In the genomic region with DNA sequence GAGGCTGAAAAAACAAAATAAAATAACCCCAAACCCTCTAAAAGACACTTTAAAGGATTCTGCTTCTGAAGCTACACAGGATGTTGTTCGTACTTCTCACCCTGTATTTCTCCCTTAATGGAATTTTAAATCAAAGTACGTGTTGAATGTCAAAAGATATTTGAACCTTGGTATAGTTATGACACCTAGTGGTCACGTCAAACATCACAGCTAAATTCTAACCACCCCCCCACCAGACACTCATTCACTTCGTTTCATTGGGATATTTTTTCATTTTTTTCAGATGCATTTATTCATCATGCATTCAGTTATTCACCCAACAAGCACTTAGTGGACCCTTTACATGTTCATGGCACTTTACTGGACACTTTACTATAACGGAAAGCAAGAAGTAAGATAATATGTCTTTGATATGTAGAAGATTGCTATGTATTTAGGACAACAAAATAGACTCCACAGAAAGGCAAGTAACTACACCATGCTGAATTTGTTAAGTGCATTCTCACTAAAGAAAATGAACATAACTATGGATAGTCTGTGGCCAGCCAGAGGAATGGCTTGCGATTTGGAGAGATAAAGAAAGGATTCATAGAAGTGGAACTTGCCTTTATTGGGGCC, we compare ENCODE assay signal across 8 cellular contexts.
DNase-seq lines count a peak whose midpoint lies in the region; ATAC-seq and TF ChIP-seq lines count a peak whose summit lies in the region.

No MANE protein-coding gene starts in this region.

- no peak overlapping the region for H3K4me3 ChIP-seq in AG04450 (ENCODE audit: low read depth, low read length)
- no peak overlapping the region for H3K4me3 ChIP-seq in GM12865 (ENCODE audit: low read depth, low read length)
- no peak overlapping the region for H3K4me3 ChIP-seq in mesendoderm (ENCODE audit: low read length)

- H3K18ac ChIP-seq in mesendoderm (ENCODE audit: low read length), result no peak overlapping the region

- H3K4ac ChIP-seq in mesendoderm (ENCODE audit: low read depth, low read length), result no peak overlapping the region

- no peak overlapping the region for H3K4me2 ChIP-seq in mesendoderm (ENCODE audit: low read length)

- no peak overlapping the region for H2BK5ac ChIP-seq in mesendoderm (ENCODE audit: low read length)

- H3K36me3 ChIP-seq in mesendoderm (ENCODE audit: control insufficient read depth, insufficient read depth, low read length), result no peaks in the 10 kb centered on the region

- DNase-seq in AG04450 (ENCODE audit: low read depth, low spot score) (no peak), GM12865 (ENCODE audit: low read depth) (peak; percentile 66), SKM-1 treated with dmso at 0.1 percent for 144 hours (lab: John Stamatoyannopoulos, UW; ENCODE audit: unreplicated experiment) (peak; percentile 10), dermis blood vessel endothelial cell (peak; percentile 53), mesendoderm (peak; percentile 23), occipital lobe (lab: John Stamatoyannopoulos, UW) (no peak)

- no peak overlapping the region for H4K8ac ChIP-seq in mesendoderm (ENCODE audit: low read depth, low read length)

- H3K9me3 ChIP-seq in AG04450 (ENCODE audit: control insufficient read depth, insufficient read depth, low read length), result no peaks in the 10 kb centered on the region

- POLR2A ChIA-PET in AG04450 (lab: Yijun Ruan, JAX), result no interaction called here

- H3K79me1 ChIP-seq in mesendoderm (ENCODE audit: low read length), result no peaks in the 10 kb centered on the region

- H2AK5ac ChIP-seq in mesendoderm (ENCODE audit: low read length), result no peak overlapping the region

- H3K27me3 ChIP-seq in AG04450 (ENCODE audit: control insufficient read depth, insufficient read depth, low read length) (no peaks in the 10 kb centered on the region), mesendoderm (ENCODE audit: insufficient read depth, low read length, poor library complexity) (no peaks in the 10 kb centered on the region)

- peak; percentile 33 for TF ChIP-seq CTCF in AG04450 (IDR thresholded peaks at IDR 0.05; ENCODE audit: low read depth, low read length)
- TF ChIP-seq CTCF in GM12865 (IDR thresholded peaks at IDR 0.05; ENCODE audit: insufficient read depth, low read depth, low read length, missing control alignments), result peak; percentile 39

- no peak overlapping the region for H3K56ac ChIP-seq in mesendoderm (ENCODE audit: low read length)

- H3K9ac ChIP-seq in mesendoderm (ENCODE audit: low read length), result no peak overlapping the region

- no peaks in the 10 kb centered on the region for H3K79me2 ChIP-seq in mesendoderm (ENCODE audit: control insufficient read depth, insufficient read depth, low read length)

- no CpG with 5 or more reads among the region's 6 CpGs for WGBS in mesendoderm (ENCODE audit: extremely low coverage, insufficient coverage, low lambda C conversion rate)

- H2BK120ac ChIP-seq in mesendoderm (ENCODE audit: low read depth, low read length), result no peak overlapping the region

- H3K27ac ChIP-seq in AG04450 (ENCODE audit: low read depth, low read length) (no peak overlapping the region), mesendoderm (ENCODE audit: low read depth, low read length) (no peak overlapping the region)

- H2BK15ac ChIP-seq in mesendoderm (replicated peaks; ENCODE audit: low read depth), result no peak overlapping the region

- ATAC-seq in HG03520 (IDR thresholded peaks at IDR 0.05; ENCODE audit: unreplicated experiment), result peak; percentile 63
- ATAC-seq in HG02642 (IDR thresholded peaks at IDR 0.05; ENCODE audit: poor library complexity, unreplicated experiment), result no peak

- H3K23ac ChIP-seq in mesendoderm (ENCODE audit: low read length), result no peak overlapping the region

- H3K4me1 ChIP-seq in mesendoderm (ENCODE audit: control insufficient read depth, low read depth, low read length), result no peaks in the 10 kb centered on the region

- CTCF ChIA-PET in AG04450 (lab: Charles Lee), result interaction anchor here (1.4 to 1.9 kb wide), 2 partner anchors 374 to 527 kb away, joined by 4 to 9 read pairs; no protein-coding TSS in a partner anchor

- H4K5ac ChIP-seq in mesendoderm (ENCODE audit: low read length), result no peak overlapping the region

Comparison
In these comparisons a context has a peak if more than half of its experiments do, and no peak if none do; other contexts are left out.
1. DNase-seq: peak in GM12865 (single experiment), SKM-1 treated with dmso at 0.1 percent for 144 hours (single experiment), dermis blood vessel endothelial cell (single experiment) and mesendoderm (single experiment); none in AG04450 (single experiment) and occipital lobe (single experiment).